ENCODE assay signal across 1 cellular context in genomic region chr4:183596056-183596757, GRCh38.
A peak's percentile ranks its signal among the peaks of the same experiment; 100 is the strongest.
TF ChIP-seq lines count a peak whose summit lies in the region.

No MANE protein-coding gene starts in this region.

TF ChIP-seq in HEK293, 187 proteins besides CTCF, POLR2A, EP300 and RAD21 (continued from another document):
- no peak for TF ChIP-seq WT1 (tag by site-specific recombination; IDR thresholded peaks at IDR 0.05)
- peak; percentile 54; the same call in 1 of the 2 replicates for TF ChIP-seq MZF1 (tag by site-specific recombination; IDR thresholded peaks at IDR 0.05; ENCODE audit: borderline replicate concordance)
- TF ChIP-seq TCF7L2 (IDR thresholded peaks at IDR 0.05; ENCODE audit: borderline replicate concordance, low read depth, low read length) = peak; percentile 88
- no peak for TF ChIP-seq ZNF830 (tag by site-specific recombination; IDR thresholded peaks at IDR 0.05; ENCODE audit: low read depth)
- TF ChIP-seq ZNF843 (tag by site-specific recombination; IDR thresholded peaks at IDR 0.05) = peak; percentile 68
- 0 out of 2 replicates have a peak, but pooled peaks have one; percentile 39 for TF ChIP-seq ZSCAN4 (tag by site-specific recombination; IDR thresholded peaks at IDR 0.05)
- TF ChIP-seq PRDM6 (tag by site-specific recombination; IDR thresholded peaks at IDR 0.05) = peak; percentile 78
- TF ChIP-seq ZNF280C (tag by site-specific recombination; IDR thresholded peaks at IDR 0.05) = no peak
- TF ChIP-seq KLF1 (tag by site-specific recombination; IDR thresholded peaks at IDR 0.05) = no peak
- TF ChIP-seq YY2 (tag by site-specific recombination; IDR thresholded peaks at IDR 0.05) = no peak
- TF ChIP-seq ZNF513 (tag by site-specific recombination; IDR thresholded peaks at IDR 0.05) = no peak
- no peak for TF ChIP-seq ZNF707 (tag by site-specific recombination; IDR thresholded peaks at IDR 0.05)
- TF ChIP-seq ZNF645 (tag by site-specific recombination; IDR thresholded peaks at IDR 0.05) = no peak
- TF ChIP-seq ZFHX2 (tag by site-specific recombination; conservative IDR thresholded peaks at IDR 0.05) = no peak
- no peak for TF ChIP-seq ZNF362 (tag by site-specific recombination; IDR thresholded peaks at IDR 0.05)
- no peak for TF ChIP-seq ZNF211 (tag by site-specific recombination; IDR thresholded peaks at IDR 0.05; ENCODE audit: low read depth)
- no peak for TF ChIP-seq ZNF837 (tag by site-specific recombination; IDR thresholded peaks at IDR 0.05)
